Comparison of ENCODE assay signal across 10 cellular contexts in the genomic region with DNA sequence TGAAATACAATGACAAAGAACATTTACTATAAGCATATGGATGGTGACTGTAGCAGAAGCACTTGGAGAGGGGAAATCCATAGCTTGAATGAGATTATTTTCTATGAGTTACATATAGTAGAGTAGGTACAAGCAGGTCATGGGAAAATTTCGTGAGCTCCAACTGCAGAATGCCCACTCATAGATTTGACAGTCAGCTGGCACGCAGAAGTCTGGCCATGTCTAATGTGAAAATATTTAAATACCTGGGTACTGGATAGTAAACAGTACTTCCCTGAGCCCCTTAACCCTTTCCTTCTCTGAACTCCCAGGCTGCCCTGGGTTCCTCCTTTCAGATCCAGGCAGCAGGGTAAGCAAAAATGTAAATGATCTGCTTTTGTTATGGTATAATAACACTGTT.
"Had no signal": no experiment of that assay in that cellular context is flagged by ENCODE, and none has a peak within 500 bp of the region (broad histone marks: within the 10 kb centered on the region; RNA-seq: fewer than 3 reads in every experiment).

No MANE protein-coding gene starts in this region.

- FAIRE-seq: H54 had no signal

- H2AFZ ChIP-seq: GM23248, GM23338 had no signal

- DNase-seq: GM23248, GOT3, H7, H9, HCEC 1CT, HFFc6 had no signal

- H3K9me3 ChIP-seq: HAP-1 had no signal

- ATAC-seq: GM23338, HCT116 had no signal

- H3K4me1 ChIP-seq: HAP-1 had no signal

- H3K36me3 ChIP-seq: HAP-1 had no signal

- H3K4me2 ChIP-seq: GM23338 had no signal

- H3K4me3 ChIP-seq: GM23248, GM23338, HAP-1 had no signal

- H3K9ac ChIP-seq: GM23248 had no signal

- H3K27ac ChIP-seq: GM23248 had no signal
